Comparison of ENCODE assay signal across 17 cellular contexts in genomic region chr9:87513171-87513570, GRCh38.
"Had no signal": no experiment of that assay in that cellular context is flagged by ENCODE, and none has a peak within 500 bp of the region (broad histone marks: within the 10 kb centered on the region; RNA-seq: fewer than 3 reads in every experiment).

No MANE protein-coding gene starts in this region.

- H3K4me1 ChIP-seq: gastrocnemius medialis, prostate gland had no signal

- H3K27ac ChIP-seq: adrenal gland, gastrocnemius medialis, left ventricle myocardium inferior, prostate gland, skin epidermis, tibial nerve, VCaP had no signal

- ATAC-seq: gastrocnemius medialis, heart left ventricle, right cardiac atrium had no signal

- H3K27ac Mint-ChIP-seq: activated naive CD4-positive, alpha-beta T cell treated with anti-CD3 and anti-CD28 coated beads, Interleukin-2, amount 50 U/mL, for 24 hours had no signal

- H3K4me1 Mint-ChIP-seq: activated naive CD4-positive, alpha-beta T cell treated with anti-CD3 and anti-CD28 coated beads, Interleukin-2, amount 50 U/mL, for 24 hours had no signal

- H3K9me3 Mint-ChIP-seq: activated naive CD4-positive, alpha-beta T cell treated with anti-CD3 and anti-CD28 coated beads, Interleukin-2, amount 50 U/mL, for 24 hours; neural crest cell had no signal

- H3K27me3 ChIP-seq: adrenal gland, gastrocnemius medialis, heart left ventricle, tibial nerve had no signal

- H3K4me3 ChIP-seq: adrenal gland, gastrocnemius medialis, heart left ventricle, left ventricle myocardium inferior, prostate gland, skin epidermis, tibial nerve had no signal

- H3K36me3 Mint-ChIP-seq: activated naive CD4-positive, alpha-beta T cell treated with anti-CD3 and anti-CD28 coated beads, Interleukin-2, amount 50 U/mL, for 24 hours had no signal

- DNase-seq: activated CD4-positive, alpha-beta T cell treated with anti-CD3 and anti-CD28 coated beads for 1 hour; activated CD4-positive, alpha-beta T cell treated with anti-CD3 and anti-CD28 coated beads, Interleukin-2, amount 50 U/mL, for 4 hours; activated gamma-delta T cell; adrenal gland; gastrocnemius medialis; heart left ventricle; left ventricle myocardium inferior; right cardiac atrium; stimulated activated naive CD8-positive, alpha-beta T cell treated with anti-CD3 and anti-CD28 coated beads, Interleukin-15, Interleukin-2, amounts not matched to agents 100 U/mL and 50 U/mL, for 24 hours; T-helper 1 cell; T1000 had no signal

- H3K36me3 ChIP-seq: adrenal gland, gastrocnemius medialis, heart left ventricle, left ventricle myocardium inferior, prostate gland, tibial nerve had no signal

- H3K9me3 ChIP-seq: adrenal gland, gastrocnemius medialis, heart left ventricle, left ventricle myocardium inferior, prostate gland, tibial nerve had no signal

- H3K4me3 Mint-ChIP-seq: activated naive CD4-positive, alpha-beta T cell treated with anti-CD3 and anti-CD28 coated beads, Interleukin-2, amount 50 U/mL, for 24 hours; neural crest cell had no signal
